1 cellular context compared by ENCODE assay signal in genomic region chr1:204102029-204102611, GRCh38.
TF ChIP-seq lines count a peak whose summit lies in the region.

No MANE protein-coding gene starts in this region.

TF ChIP-seq in HepG2, 621 proteins besides CTCF, POLR2A, EP300 and RAD21 (continued from another document and continues in another):
- no peak for TF ChIP-seq PRDM15 (CRISPR knock-in tag; IDR thresholded peaks at IDR 0.05)
- no peak for TF ChIP-seq NFATC3 (CRISPR knock-in tag; IDR thresholded peaks at IDR 0.05)
- TF ChIP-seq ATF5 (CRISPR knock-in tag; IDR thresholded peaks at IDR 0.05; ENCODE audit: low read depth): no peak
- TF ChIP-seq DMAP1 (CRISPR knock-in tag; IDR thresholded peaks at IDR 0.05): peak; percentile 54; the same call in 1 of the 2 replicates
- TF ChIP-seq MAF1 (CRISPR knock-in tag; IDR thresholded peaks at IDR 0.05; ENCODE audit: borderline replicate concordance): no peak
- no peak for TF ChIP-seq PLSCR1 (CRISPR knock-in tag; IDR thresholded peaks at IDR 0.05; ENCODE audit: borderline replicate concordance)
- TF ChIP-seq ZNF83 (CRISPR knock-in tag; IDR thresholded peaks at IDR 0.05; ENCODE audit: borderline replicate concordance): no peak
- TF ChIP-seq ZNF549 (CRISPR knock-in tag; IDR thresholded peaks at IDR 0.05): no peak
- no peak for TF ChIP-seq ZBTB3 (CRISPR knock-in tag; IDR thresholded peaks at IDR 0.05; ENCODE audit: borderline replicate concordance, low read depth)
- TF ChIP-seq KDM4B (CRISPR knock-in tag; IDR thresholded peaks at IDR 0.05): peak; percentile 31; the same call in 1 of the 2 replicates
- no peak for TF ChIP-seq PLRG1 (conservative IDR thresholded peaks at IDR 0.05)
- no peak for TF ChIP-seq ARNTL (CRISPR knock-in tag; IDR thresholded peaks at IDR 0.05)
- TF ChIP-seq YEATS2 (CRISPR knock-in tag; IDR thresholded peaks at IDR 0.05; ENCODE audit: borderline replicate concordance): no peak
- no peak for TF ChIP-seq ZKSCAN8 (CRISPR knock-in tag; IDR thresholded peaks at IDR 0.05; ENCODE audit: borderline replicate concordance)
- TF ChIP-seq RFX3 (CRISPR knock-in tag; IDR thresholded peaks at IDR 0.05): no peak
- TF ChIP-seq RBM22 (optimal IDR thresholded peaks at IDR 0.05; ENCODE audit: low read length): no peak
- peak; percentile 98 for TF ChIP-seq ZNF652 (CRISPR knock-in tag; IDR thresholded peaks at IDR 0.05; ENCODE audit: borderline replicate concordance, low read depth)
- TF ChIP-seq ZFP41 (CRISPR knock-in tag; IDR thresholded peaks at IDR 0.05; ENCODE audit: borderline replicate concordance): no peak
- TF ChIP-seq SP1 (IDR thresholded peaks at IDR 0.05): no peak
- TF ChIP-seq SP1 (CRISPR knock-in tag; IDR thresholded peaks at IDR 0.05): no peak
- no peak for TF ChIP-seq ZFYVE20 (CRISPR knock-in tag; IDR thresholded peaks at IDR 0.05; ENCODE audit: borderline replicate concordance, low read depth)
- TF ChIP-seq ATF6 (CRISPR knock-in tag; conservative IDR thresholded peaks at IDR 0.05): no peak
- no peak for TF ChIP-seq ZIK1 (CRISPR knock-in tag; IDR thresholded peaks at IDR 0.05; ENCODE audit: borderline replicate concordance, low read depth)
- no peak for TF ChIP-seq ZFP62 (CRISPR knock-in tag; IDR thresholded peaks at IDR 0.05)
- TF ChIP-seq ZNF513 (CRISPR knock-in tag; conservative IDR thresholded peaks at IDR 0.05): no peak
- no peak for TF ChIP-seq NFE2L2 (IDR thresholded peaks at IDR 0.05; ENCODE audit: low read length)
- no peak for TF ChIP-seq KDM6A (CRISPR knock-in tag; IDR thresholded peaks at IDR 0.05; ENCODE audit: low read depth)
- no peak for TF ChIP-seq HIVEP1 (CRISPR knock-in tag; IDR thresholded peaks at IDR 0.05)
- no peak for TF ChIP-seq ZNF446 (CRISPR knock-in tag; IDR thresholded peaks at IDR 0.05)
- peak; percentile 73; the same call in 1 of the 2 replicates for TF ChIP-seq PITX1 (CRISPR knock-in tag; IDR thresholded peaks at IDR 0.05)
- TF ChIP-seq NR2C2 (CRISPR knock-in tag; IDR thresholded peaks at IDR 0.05; ENCODE audit: borderline replicate concordance): no peak
- TF ChIP-seq ZFP82 (CRISPR knock-in tag; IDR thresholded peaks at IDR 0.05; ENCODE audit: borderline replicate concordance): no peak
- TF ChIP-seq, protein P1, sequence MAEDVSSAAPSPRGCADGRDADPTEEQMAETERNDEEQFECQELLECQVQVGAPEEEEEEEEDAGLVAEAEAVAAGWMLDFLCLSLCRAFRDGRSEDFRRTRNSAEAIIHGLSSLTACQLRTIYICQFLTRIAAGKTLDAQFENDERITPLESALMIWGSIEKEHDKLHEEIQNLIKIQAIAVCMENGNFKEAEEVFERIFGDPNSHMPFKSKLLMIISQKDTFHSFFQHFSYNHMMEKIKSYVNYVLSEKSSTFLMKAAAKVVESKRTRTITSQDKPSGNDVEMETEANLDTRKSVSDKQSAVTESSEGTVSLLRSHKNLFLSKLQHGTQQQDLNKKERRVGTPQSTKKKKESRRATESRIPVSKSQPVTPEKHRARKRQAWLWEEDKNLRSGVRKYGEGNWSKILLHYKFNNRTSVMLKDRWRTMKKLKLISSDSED (CRISPR knock-in tag; IDR thresholded peaks at IDR 0.05): no peak
- TF ChIP-seq ARID4A (CRISPR knock-in tag; IDR thresholded peaks at IDR 0.05; ENCODE audit: borderline replicate concordance): peak; percentile 59; the same call in 1 of the 2 replicates
- no peak for TF ChIP-seq ZBTB8A (CRISPR knock-in tag; IDR thresholded peaks at IDR 0.05; ENCODE audit: borderline replicate concordance, low read depth)
- no peak for TF ChIP-seq GMEB2 (CRISPR knock-in tag; IDR thresholded peaks at IDR 0.05; ENCODE audit: low read depth)
- no peak for TF ChIP-seq JDP2 (CRISPR knock-in tag; IDR thresholded peaks at IDR 0.05; ENCODE audit: borderline replicate concordance)
- peak; percentile 62; the same call in 1 of the 2 replicates for TF ChIP-seq THAP11 (CRISPR knock-in tag; IDR thresholded peaks at IDR 0.05)
- TF ChIP-seq DZIP1 (CRISPR knock-in tag; IDR thresholded peaks at IDR 0.05): no peak
- no peak for TF ChIP-seq RFX1 (IDR thresholded peaks at IDR 0.05)
- TF ChIP-seq ZNF235 (CRISPR knock-in tag; IDR thresholded peaks at IDR 0.05; ENCODE audit: borderline replicate concordance): no peak
